In the genomic region with DNA sequence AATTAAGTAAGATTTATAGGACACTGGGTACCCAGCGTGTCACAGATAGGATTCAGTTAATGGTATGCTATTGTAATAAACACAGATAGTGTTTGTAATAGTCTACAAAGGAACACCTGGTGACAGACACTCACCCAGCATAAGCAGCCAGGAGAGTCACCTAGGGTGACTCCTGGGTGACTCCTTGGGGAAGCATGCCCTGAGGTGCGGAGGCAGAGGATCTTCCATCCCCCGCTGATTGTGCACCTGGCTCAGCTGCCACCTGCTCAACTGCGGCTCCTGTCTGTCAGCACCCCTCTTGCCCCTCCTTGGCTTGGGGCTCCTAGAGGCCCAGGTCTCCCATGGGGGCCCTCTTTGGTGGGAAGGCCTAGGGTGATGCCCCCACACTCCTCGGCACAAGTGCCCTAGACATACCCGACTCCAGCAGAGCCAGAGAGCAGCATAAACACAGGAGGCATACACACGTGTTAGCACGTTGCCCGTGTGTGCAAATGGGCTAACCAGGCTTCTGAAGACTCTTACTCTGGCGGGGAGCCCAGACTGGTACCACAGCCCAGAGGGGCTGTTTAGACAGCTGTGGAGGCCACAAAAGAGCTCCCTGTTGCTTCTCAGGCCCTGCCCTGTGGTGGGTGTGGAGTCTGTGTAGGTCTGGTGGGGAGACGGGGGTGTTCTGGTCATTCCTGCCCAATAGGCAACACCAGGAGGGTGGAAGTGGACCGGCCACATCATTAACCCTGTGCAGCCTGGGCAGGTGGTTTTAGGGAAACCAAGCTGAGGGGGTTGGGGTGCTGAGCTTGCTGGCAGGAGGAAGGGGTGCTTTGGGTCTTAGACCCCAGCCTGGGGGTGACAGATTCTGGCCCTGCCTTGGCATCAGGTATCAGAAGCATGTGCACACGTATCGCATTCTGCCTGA, we compare ENCODE assay signal across 1 cellular context.
A peak's percentile ranks its signal among the peaks of the same experiment; 100 is the strongest.
TF ChIP-seq lines count a peak whose summit lies in the region.

No MANE protein-coding gene starts in this region.

TF ChIP-seq in K562, 482 proteins besides CTCF, POLR2A, EP300 and RAD21:
- no peak for TF ChIP-seq HLTF (IDR thresholded peaks at IDR 0.05)
- no peak for TF ChIP-seq GTF2F1 (IDR thresholded peaks at IDR 0.05; ENCODE audit: low read depth, low read length)
- peak; percentile 53 for TF ChIP-seq RBFOX2 (IDR thresholded peaks at IDR 0.05; ENCODE audit: low read depth, low read length)
- TF ChIP-seq ZNF253 (CRISPR knock-in tag; conservative IDR thresholded peaks at IDR 0.05), result no peak
- TF ChIP-seq ZBTB7A (IDR thresholded peaks at IDR 0.05; ENCODE audit: borderline replicate concordance, control insufficient read depth, low read depth, low read length), result no peak
- TF ChIP-seq MYNN (IDR thresholded peaks at IDR 0.05), result peak; percentile 95
- peak; percentile 38; the same call in 1 of the 2 replicates for TF ChIP-seq MYNN (CRISPR knock-in tag; IDR thresholded peaks at IDR 0.05)
- TF ChIP-seq CREB1 (IDR thresholded peaks at IDR 0.05), result no peak
- no peak for TF ChIP-seq CREB1 (CRISPR knock-in tag; IDR thresholded peaks at IDR 0.05)
